2 cellular contexts compared by ENCODE assay signal in genomic region chr22:17784776-17785175, GRCh38.
TF ChIP-seq lines count a peak whose summit lies in the region.

No MANE protein-coding gene starts in this region.

TF ChIP-seq in GM23338, 12 proteins besides CTCF, POLR2A, EP300 and RAD21 (continued from another document):
- no peak for TF ChIP-seq NANOG (IDR thresholded peaks at IDR 0.05; ENCODE audit: borderline replicate concordance)
- TF ChIP-seq, protein P1, sequence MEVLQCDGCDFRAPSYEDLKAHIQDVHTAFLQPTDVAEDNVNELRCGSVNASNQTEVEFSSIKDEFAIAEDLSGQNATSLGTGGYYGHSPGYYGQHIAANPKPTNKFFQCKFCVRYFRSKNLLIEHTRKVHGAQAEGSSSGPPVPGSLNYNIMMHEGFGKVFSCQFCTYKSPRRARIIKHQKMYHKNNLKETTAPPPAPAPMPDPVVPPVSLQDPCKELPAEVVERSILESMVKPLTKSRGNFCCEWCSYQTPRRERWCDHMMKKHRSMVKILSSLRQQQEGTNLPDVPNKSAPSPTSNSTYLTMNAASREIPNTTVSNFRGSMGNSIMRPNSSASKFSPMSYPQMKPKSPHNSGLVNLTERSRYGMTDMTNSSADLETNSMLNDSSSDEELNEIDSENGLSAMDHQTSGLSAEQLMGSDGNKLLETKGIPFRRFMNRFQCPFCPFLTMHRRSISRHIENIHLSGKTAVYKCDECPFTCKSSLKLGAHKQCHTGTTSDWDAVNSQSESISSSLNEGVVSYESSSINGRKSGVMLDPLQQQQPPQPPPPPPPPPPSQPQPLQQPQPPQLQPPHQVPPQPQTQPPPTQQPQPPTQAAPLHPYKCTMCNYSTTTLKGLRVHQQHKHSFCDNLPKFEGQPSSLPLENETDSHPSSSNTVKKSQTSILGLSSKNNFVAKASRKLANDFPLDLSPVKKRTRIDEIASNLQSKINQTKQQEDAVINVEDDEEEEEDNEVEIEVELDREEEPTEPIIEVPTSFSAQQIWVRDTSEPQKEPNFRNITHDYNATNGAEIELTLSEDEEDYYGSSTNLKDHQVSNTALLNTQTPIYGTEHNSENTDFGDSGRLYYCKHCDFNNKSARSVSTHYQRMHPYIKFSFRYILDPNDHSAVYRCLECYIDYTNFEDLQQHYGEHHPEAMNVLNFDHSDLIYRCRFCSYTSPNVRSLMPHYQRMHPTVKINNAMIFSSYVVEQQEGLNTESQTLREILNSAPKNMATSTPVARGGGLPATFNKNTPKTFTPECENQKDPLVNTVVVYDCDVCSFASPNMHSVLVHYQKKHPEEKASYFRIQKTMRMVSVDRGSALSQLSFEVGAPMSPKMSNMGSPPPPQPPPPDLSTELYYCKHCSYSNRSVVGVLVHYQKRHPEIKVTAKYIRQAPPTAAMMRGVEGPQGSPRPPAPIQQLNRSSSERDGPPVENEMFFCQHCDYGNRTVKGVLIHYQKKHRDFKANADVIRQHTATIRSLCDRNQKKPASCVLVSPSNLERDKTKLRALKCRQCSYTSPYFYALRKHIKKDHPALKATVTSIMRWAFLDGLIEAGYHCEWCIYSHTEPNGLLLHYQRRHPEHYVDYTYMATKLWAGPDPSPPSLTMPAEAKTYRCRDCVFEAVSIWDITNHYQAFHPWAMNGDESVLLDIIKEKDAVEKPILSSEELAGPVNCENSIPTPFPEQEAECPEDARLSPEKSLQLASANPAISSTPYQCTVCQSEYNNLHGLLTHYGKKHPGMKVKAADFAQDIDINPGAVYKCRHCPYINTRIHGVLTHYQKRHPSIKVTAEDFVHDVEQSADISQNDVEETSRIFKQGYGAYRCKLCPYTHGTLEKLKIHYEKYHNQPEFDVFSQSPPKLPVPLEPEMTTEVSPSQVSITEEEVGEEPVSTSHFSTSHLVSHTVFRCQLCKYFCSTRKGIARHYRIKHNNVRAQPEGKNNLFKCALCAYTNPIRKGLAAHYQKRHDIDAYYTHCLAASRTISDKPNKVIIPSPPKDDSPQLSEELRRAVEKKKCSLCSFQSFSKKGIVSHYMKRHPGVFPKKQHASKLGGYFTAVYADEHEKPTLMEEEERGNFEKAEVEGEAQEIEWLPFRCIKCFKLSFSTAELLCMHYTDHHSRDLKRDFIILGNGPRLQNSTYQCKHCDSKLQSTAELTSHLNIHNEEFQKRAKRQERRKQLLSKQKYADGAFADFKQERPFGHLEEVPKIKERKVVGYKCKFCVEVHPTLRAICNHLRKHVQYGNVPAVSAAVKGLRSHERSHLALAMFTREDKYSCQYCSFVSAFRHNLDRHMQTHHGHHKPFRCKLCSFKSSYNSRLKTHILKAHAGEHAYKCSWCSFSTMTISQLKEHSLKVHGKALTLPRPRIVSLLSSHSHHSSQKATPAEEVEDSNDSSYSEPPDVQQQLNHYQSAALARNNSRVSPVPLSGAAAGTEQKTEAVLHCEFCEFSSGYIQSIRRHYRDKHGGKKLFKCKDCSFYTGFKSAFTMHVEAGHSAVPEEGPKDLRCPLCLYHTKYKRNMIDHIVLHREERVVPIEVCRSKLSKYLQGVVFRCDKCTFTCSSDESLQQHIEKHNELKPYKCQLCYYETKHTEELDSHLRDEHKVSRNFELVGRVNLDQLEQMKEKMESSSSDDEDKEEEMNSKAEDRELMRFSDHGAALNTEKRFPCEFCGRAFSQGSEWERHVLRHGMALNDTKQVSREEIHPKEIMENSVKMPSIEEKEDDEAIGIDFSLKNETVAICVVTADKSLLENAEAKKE (CRISPR knock-in tag; IDR thresholded peaks at IDR 0.05): no peak
- TF ChIP-seq CREB1 (CRISPR knock-in tag; IDR thresholded peaks at IDR 0.05; ENCODE audit: low read depth): no peak
- no peak for TF ChIP-seq EZH2 (IDR thresholded peaks at IDR 0.05; ENCODE audit: low read depth, unreplicated experiment)
- no peak for TF ChIP-seq EZH2phosphoT487 (IDR thresholded peaks at IDR 0.05; ENCODE audit: unreplicated experiment)
- no peak for TF ChIP-seq JUNB (IDR thresholded peaks at IDR 0.05; ENCODE audit: unreplicated experiment)
- no peak for TF ChIP-seq REST (IDR thresholded peaks at IDR 0.05; ENCODE audit: unreplicated experiment)
- TF ChIP-seq POLR2AphosphoS5 (IDR thresholded peaks at IDR 0.05; ENCODE audit: low read depth): no peak
- no peak for TF ChIP-seq ZNF114 (CRISPR knock-in tag; IDR thresholded peaks at IDR 0.05)
- TF ChIP-seq STAT1 (IDR thresholded peaks at IDR 0.05; ENCODE audit: unreplicated experiment): no peak
- no peak for TF ChIP-seq ZNF331 (CRISPR knock-in tag; IDR thresholded peaks at IDR 0.05; ENCODE audit: low read depth)

TF ChIP-seq in HCT116, 20 proteins besides CTCF, POLR2A, EP300 and RAD21 (continued from another document):
- no peak for TF ChIP-seq REST (IDR thresholded peaks at IDR 0.05; ENCODE audit: low read depth)
- TF ChIP-seq MAX (IDR thresholded peaks at IDR 0.05): no peak
- TF ChIP-seq ZFX (IDR thresholded peaks at IDR 0.05): no peak
